Comparison of ENCODE assay signal across 23 cellular contexts in genomic region chr16:47613251-47613650, GRCh38.
"Had no signal": no experiment of that assay in that cellular context is flagged by ENCODE, and none has a peak within 500 bp of the region (broad histone marks: within the 10 kb centered on the region; RNA-seq: fewer than 3 reads in every experiment).

No MANE protein-coding gene starts in this region.

- DNase-seq: activated CD4-positive, alpha-beta T cell treated with anti-CD3 and anti-CD28 coated beads, Interleukin-2, amount 50 U/mL, for 48 hours; activated CD8-positive, alpha-beta memory T cell treated with anti-CD3 and anti-CD28 coated beads, Interleukin-2, amount 50 U/mL, for 48 hours; activated naive CD4-positive, alpha-beta T cell; activated naive CD8-positive, alpha-beta T cell treated with anti-CD3 and anti-CD28 coated beads for 36 hours; activated T-cell treated with anti-CD3 and anti-CD28 coated beads, Interleukin-2, amount 50 U/mL, for 4 hours; amniotic stem cell; cerebellar nuclear complex; head of caudate nucleus; hypothalamus; mesendoderm; naive thymus-derived CD4-positive, alpha-beta T cell; ovary; psoas muscle; right cardiac atrium; stimulated activated CD4-positive, alpha-beta T cell treated with anti-CD3 and anti-CD28 coated beads, Interleukin-4, amount 100 ng/mL, for 4 hours; substantia nigra; T1000; thyroid gland had no signal

- H3K27me3 Mint-ChIP-seq: activated naive CD8-positive, alpha-beta T cell treated with anti-CD3 and anti-CD28 coated beads for 36 hours; naive thymus-derived CD4-positive, alpha-beta T cell; stimulated activated naive CD8-positive, alpha-beta T cell treated with anti-CD3 and anti-CD28 coated beads, Interleukin-15, Interleukin-2, amounts not matched to agents 100 ng/mL and 50 ng/mL, for 24 hours had no signal

- H3K4me3 ChIP-seq: coronary artery, gastroesophageal sphincter, ovary, psoas muscle, thyroid gland had no signal

- H3K4me3 Mint-ChIP-seq: activated naive CD8-positive, alpha-beta T cell treated with anti-CD3 and anti-CD28 coated beads for 36 hours; activated T-cell treated with anti-CD3 and anti-CD28 coated beads, Interleukin-2, amount 50 U/mL, for 4 hours; naive thymus-derived CD4-positive, alpha-beta T cell; stimulated activated naive CD8-positive, alpha-beta T cell treated with anti-CD3 and anti-CD28 coated beads, Interleukin-15, Interleukin-2, amounts not matched to agents 100 ng/mL and 50 ng/mL, for 24 hours; WTC11 had no signal

- H3K4me1 Mint-ChIP-seq: activated naive CD8-positive, alpha-beta T cell treated with anti-CD3 and anti-CD28 coated beads for 36 hours had no signal

- H3K27ac Mint-ChIP-seq: activated naive CD8-positive, alpha-beta T cell treated with anti-CD3 and anti-CD28 coated beads for 36 hours; activated T-helper 2 cell treated with anti-CD3 and anti-CD28 coated beads, Interferon-gamma antibody, Interleukin-2, Interleukin-4, amounts not matched to agents 10 μg/mL and 5 μg/mL and 100 μg/mL, durations not matched to agents 14 hours and 24 hours and 36 hours; naive thymus-derived CD4-positive, alpha-beta T cell; stimulated activated naive CD8-positive, alpha-beta T cell treated with anti-CD3 and anti-CD28 coated beads, Interleukin-15, Interleukin-2, amounts not matched to agents 100 ng/mL and 50 ng/mL, for 24 hours; WTC11 had no signal

- ATAC-seq: activated T-cell treated with anti-CD3 and anti-CD28 coated beads, Interleukin-2, amount 50 U/mL, for 4 hours; gastroesophageal sphincter; naive thymus-derived CD4-positive, alpha-beta T cell; right cardiac atrium; WTC11 had no signal
